Comparison of ENCODE assay signal across 8 cellular contexts in the genomic region with DNA sequence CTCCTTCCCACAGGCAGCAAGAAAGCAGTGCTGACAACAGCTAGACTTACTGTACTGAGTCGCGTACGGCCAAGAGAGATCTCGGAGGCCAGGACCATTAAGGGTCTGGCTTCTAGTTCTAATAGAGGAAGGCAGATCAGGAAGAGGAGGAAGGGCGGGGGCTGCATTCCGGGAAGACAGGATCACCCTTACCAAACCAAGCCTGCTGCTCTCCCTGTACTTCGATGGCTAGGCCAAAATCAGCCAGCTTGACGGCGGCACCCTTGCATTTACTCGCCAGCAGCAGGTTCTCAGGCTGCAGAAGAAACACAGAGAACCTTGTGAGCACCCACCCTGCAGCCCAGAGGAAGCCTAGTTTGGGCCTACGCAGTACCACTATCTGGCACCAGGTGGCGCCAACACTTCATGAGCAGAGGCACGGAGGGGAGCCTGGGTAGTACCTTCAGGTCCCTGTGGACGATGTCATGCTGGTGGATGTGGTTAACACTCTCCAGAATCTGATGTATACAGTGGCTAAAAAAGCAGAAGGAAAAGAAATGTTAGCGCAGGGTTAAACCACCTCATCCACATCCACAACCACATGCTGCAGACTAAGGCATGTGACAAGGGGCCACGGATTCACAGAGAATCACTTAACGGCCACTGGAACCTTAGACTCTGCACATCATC. TPM values are rescaled to one million over a fixed set of nuclear protein-coding genes. Genes with fewer than 3 reads are reported as not detected.
DNase-seq lines count a peak whose midpoint lies in the region; ATAC-seq and TF ChIP-seq lines count a peak whose summit lies in the region.

No MANE protein-coding gene starts in this region.

- DNase-seq in HFF-Myc (ENCODE audit: extremely low read depth, low read depth): peak; percentile 67
- DNase-seq in MV-4-11 (lab: John Stamatoyannopoulos, UW): peak; percentile 99
- peak; percentile 76 to 95 (median 77) for DNase-seq in T-helper 17 cell
- peak; percentile 61 for DNase-seq in amniotic epithelial cell (ENCODE audit: low read depth)
- DNase-seq in right atrium auricular region (ENCODE audit: low spot score): peak; percentile 87
- peak; percentile 82 for DNase-seq in retina
- no peak for DNase-seq in NCI-H524 treated with DMSO at 0.1 percent for 48 hours (lab: John Stamatoyannopoulos, UW)

- H3K4me3 ChIP-seq in HFF-Myc (replicated peaks; ENCODE audit: low read depth, low read length): no peak overlapping the region
- H3K4me3 ChIP-seq in right atrium auricular region: no peak overlapping the region

- H3K9me3 ChIP-seq in T-helper 17 cell (ENCODE audit: control insufficient read depth, low read length, poor library complexity, severe bottlenecking) (no peaks in the 10 kb centered on the region), right atrium auricular region (no peaks in the 10 kb centered on the region)

- H3K4me3 Mint-ChIP-seq in T-helper 17 cell: no peak overlapping the region

- peaks cover 21% of the 10 kb centered on the region for H3K4me1 Mint-ChIP-seq in T-helper 17 cell

- peaks cover 0 to 28% of the 10 kb centered on the region in 2 donors for H3K4me1 ChIP-seq in right atrium auricular region

- H3K27ac Mint-ChIP-seq in T-helper 17 cell: peak overlapping the region; percentile 61

- H3K36me3 ChIP-seq in right atrium auricular region: peaks cover 42% of the 10 kb centered on the region

- H3K27me3 ChIP-seq in right atrium auricular region: no peaks in the 10 kb centered on the region

- peak overlapping the region; percentile 18 to 72 for H3K27ac ChIP-seq in right atrium auricular region

- H3K27me3 Mint-ChIP-seq in T-helper 17 cell: no peaks in the 10 kb centered on the region

- peaks cover 14% of the 10 kb centered on the region for H3K36me3 Mint-ChIP-seq in T-helper 17 cell (ENCODE audit: low read depth)

- peak; percentile 100 for ATAC-seq in T-helper 17 cell

- TF ChIP-seq CTCF in GM12873 (IDR thresholded peaks at IDR 0.05; ENCODE audit: insufficient read depth, low read depth, low read length, missing control alignments): peak; percentile 100
- peak; percentile 99 for TF ChIP-seq CTCF in HFF-Myc (IDR thresholded peaks at IDR 0.05; ENCODE audit: low read depth, low read length, missing control alignments)
- peak; percentile 99 to 100 for TF ChIP-seq CTCF in right atrium auricular region (IDR thresholded peaks at IDR 0.05)

RNA-seq across cellular contexts. Expression of a gene that starts 25.4 kb away (rescaled TPM):
- total RNA-seq in T-helper 17 cell (10 to 100 TPM; 52.6 to 59.6 TPM), right atrium auricular region (10 to 100 TPM; 12.1 to 17.4 TPM)

RNA-seq across cellular contexts. Expression of a gene that starts 37.6 kb away (rescaled TPM):
- total RNA-seq in T-helper 17 cell (10 to 100 TPM; 80.6 to 80.9 TPM), right atrium auricular region (10 to 100 TPM; 13.1 to 18.4 TPM)

Comparison
In these comparisons a context has a peak if more than half of its experiments do, and no peak if none do; other contexts are left out.
1. RNA of a gene that starts 37.6 kb away (total RNA-seq): 80.6 to 80.9 TPM in T-helper 17 cell; 13.1 to 18.4 TPM in right atrium auricular region; every median in the first group is over 4 times any median in the second.
2. Peak in every context shown above with its lines, with median percentiles within 50 percentile points of each other: CTCF ChIP-seq.